In genomic region chr12:75374971-75375370, GRCh38 we compare ENCODE assay signal across 22 cellular contexts. TPM values are rescaled to one million over a fixed set of nuclear protein-coding genes. Genes with fewer than 3 reads are reported as not detected.
"Had no signal": no experiment of that assay in that cellular context is flagged by ENCODE, and none has a peak within 500 bp of the region (broad histone marks: within the 10 kb centered on the region; RNA-seq: fewer than 3 reads in every experiment).

No MANE protein-coding gene starts in this region.

- H3K4me3 Mint-ChIP-seq: IgD-negative memory B cell had no signal

- H3K9ac ChIP-seq: KMS-11 had no signal

- H3K36me3 ChIP-seq: MG63 had no signal

- H3K9me3 ChIP-seq: MG63 had no signal

- H3K27ac Mint-ChIP-seq: IgD-negative memory B cell had no signal

- H3K9me3 Mint-ChIP-seq: IgD-negative memory B cell had no signal

- FAIRE-seq: K562, RCC 7860 had no signal

- H3K27me3 Mint-ChIP-seq: IgD-negative memory B cell had no signal

- H3K27ac ChIP-seq: KMS-11, RWPE1 had no signal

- H3K27me3 ChIP-seq: MG63 had no signal

- H3K4me1 Mint-ChIP-seq: IgD-negative memory B cell had no signal

- H3K4me3 ChIP-seq: K562, MG63 had no signal

- DNase-seq: Kasumi-1, MG63, NCI-H1092, NCI-H1105 treated with DMSO at 0.1 percent for 48 hours, NCI-H1417 treated with DMSO at 0.1 percent for 48 hours, NCI-H146, NCI-H1694 treated with DMSO at 0.1 percent for 48 hours, NCI-H1930, NCI-H2081, NCI-H2171, NCI-H226, NCI-H510A, NCI-H524 treated with DMSO at 0.1 percent for 48 hours, NCI-H774, SHP77 had no signal

- ATAC-seq: K562, SK-N-SH treated with all-trans-retinoic acid at 6 μM for 48 hours had no signal

- H3K4me2 ChIP-seq: KMS-11 had no signal

RNA-seq across cellular contexts. Expression of gene GLIPR1L2, which starts 15.9 kb away (rescaled TPM):
- total RNA-seq: K562 had no signal
- polyA plus RNA-seq: K562 had no signal

RNA-seq across cellular contexts. Expression of gene GLIPR1L1, which starts 40.5 kb away (rescaled TPM):
- total RNA-seq: HT1080, K562 had no signal
- polyA plus RNA-seq: IgD-negative memory B cell, K562 had no signal
